ENCODE assay signal across 1 cellular context in genomic region chr2:42191285-42192009, GRCh38.
TF ChIP-seq lines count a peak whose summit lies in the region.

No MANE protein-coding gene starts in this region.

TF ChIP-seq in HepG2, 621 proteins besides CTCF, POLR2A, EP300 and RAD21 (continued from another document and continues in another):
- TF ChIP-seq, protein P1, sequence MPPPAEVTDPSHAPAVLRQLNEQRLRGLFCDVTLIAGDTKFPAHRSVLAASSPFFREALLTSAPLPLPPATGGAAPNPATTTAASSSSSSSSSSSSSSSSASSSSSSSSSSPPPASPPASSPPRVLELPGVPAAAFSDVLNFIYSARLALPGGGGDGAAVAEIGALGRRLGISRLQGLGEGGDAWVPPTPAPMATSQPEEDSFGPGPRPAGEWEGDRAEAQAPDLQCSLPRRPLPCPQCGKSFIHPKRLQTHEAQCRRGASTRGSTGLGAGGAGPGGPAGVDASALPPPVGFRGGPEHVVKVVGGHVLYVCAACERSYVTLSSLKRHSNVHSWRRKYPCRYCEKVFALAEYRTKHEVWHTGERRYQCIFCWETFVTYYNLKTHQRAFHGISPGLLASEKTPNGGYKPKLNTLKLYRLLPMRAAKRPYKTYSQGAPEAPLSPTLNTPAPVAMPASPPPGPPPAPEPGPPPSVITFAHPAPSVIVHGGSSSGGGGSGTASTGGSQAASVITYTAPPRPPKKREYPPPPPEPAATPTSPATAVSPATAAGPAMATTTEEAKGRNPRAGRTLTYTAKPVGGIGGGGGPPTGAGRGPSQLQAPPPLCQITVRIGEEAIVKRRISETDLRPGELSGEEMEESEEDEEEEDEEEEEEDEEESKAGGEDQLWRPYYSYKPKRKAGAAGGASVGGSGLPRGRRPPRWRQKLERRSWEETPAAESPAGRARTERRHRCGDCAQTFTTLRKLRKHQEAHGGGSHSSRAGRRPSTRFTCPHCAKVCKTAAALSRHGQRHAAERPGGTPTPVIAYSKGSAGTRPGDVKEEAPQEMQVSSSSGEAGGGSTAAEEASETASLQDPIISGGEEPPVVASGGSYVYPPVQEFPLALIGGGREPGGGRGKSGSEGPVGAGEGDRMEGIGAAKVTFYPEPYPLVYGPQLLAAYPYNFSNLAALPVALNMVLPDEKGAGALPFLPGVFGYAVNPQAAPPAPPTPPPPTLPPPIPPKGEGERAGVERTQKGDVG (CRISPR knock-in tag; IDR thresholded peaks at IDR 0.05; ENCODE audit: borderline replicate concordance), result no peak
- TF ChIP-seq RARG (CRISPR knock-in tag; IDR thresholded peaks at IDR 0.05; ENCODE audit: low read depth) (0 out of 2 replicates have a peak, but pooled peaks have one; percentile 43), ZNF275 (CRISPR knock-in tag; IDR thresholded peaks at IDR 0.05; ENCODE audit: borderline replicate concordance) (no peak), ZNF768 (CRISPR knock-in tag; IDR thresholded peaks at IDR 0.05) (no peak), NR2C2 (CRISPR knock-in tag; IDR thresholded peaks at IDR 0.05; ENCODE audit: borderline replicate concordance) (peak; percentile 70; the same call in 1 of the 2 replicates), GMEB1 (CRISPR knock-in tag; IDR thresholded peaks at IDR 0.05; ENCODE audit: borderline replicate concordance) (peak; percentile 55; the same call in 1 of the 2 replicates), ZNF678 (CRISPR knock-in tag; IDR thresholded peaks at IDR 0.05) (no peak), NPAS2 (CRISPR knock-in tag; IDR thresholded peaks at IDR 0.05; ENCODE audit: borderline replicate concordance) (no peak), SOX6 (IDR thresholded peaks at IDR 0.05) (no peak), SOX6 (CRISPR knock-in tag; IDR thresholded peaks at IDR 0.05) (peak; percentile 87), CC2D1A (CRISPR knock-in tag; IDR thresholded peaks at IDR 0.05) (no peak), ZSCAN9 (CRISPR knock-in tag; IDR thresholded peaks at IDR 0.05; ENCODE audit: borderline replicate concordance) (peak; percentile 93; the same call in 1 of the 2 replicates), GPBP1L1 (CRISPR knock-in tag; IDR thresholded peaks at IDR 0.05) (no peak), ZNF33A (CRISPR knock-in tag; IDR thresholded peaks at IDR 0.05; ENCODE audit: borderline replicate concordance) (no peak; the same call in 1 of the 2 replicates), THRA (CRISPR knock-in tag; IDR thresholded peaks at IDR 0.05; ENCODE audit: borderline replicate concordance) (peak; percentile 82; the same call in 1 of the 2 replicates), NFKB2 (CRISPR knock-in tag; IDR thresholded peaks at IDR 0.05; ENCODE audit: borderline replicate concordance) (no peak), ZNF34 (CRISPR knock-in tag; IDR thresholded peaks at IDR 0.05; ENCODE audit: borderline replicate concordance) (no peak), ZBTB20 (CRISPR knock-in tag; IDR thresholded peaks at IDR 0.05; ENCODE audit: borderline replicate concordance, low read depth) (peak; percentile 90), SMAD9 (CRISPR knock-in tag; IDR thresholded peaks at IDR 0.05) (no peak), ZNF773 (CRISPR knock-in tag; IDR thresholded peaks at IDR 0.05; ENCODE audit: borderline replicate concordance) (no peak), ZNF788 (CRISPR knock-in tag; IDR thresholded peaks at IDR 0.05; ENCODE audit: borderline replicate concordance) (no peak; the same call in 1 of the 2 replicates), SSRP1 (CRISPR knock-in tag; IDR thresholded peaks at IDR 0.05) (no peak), ZKSCAN5 (CRISPR knock-in tag; IDR thresholded peaks at IDR 0.05) (no peak)
- TF ChIP-seq, protein P2, sequence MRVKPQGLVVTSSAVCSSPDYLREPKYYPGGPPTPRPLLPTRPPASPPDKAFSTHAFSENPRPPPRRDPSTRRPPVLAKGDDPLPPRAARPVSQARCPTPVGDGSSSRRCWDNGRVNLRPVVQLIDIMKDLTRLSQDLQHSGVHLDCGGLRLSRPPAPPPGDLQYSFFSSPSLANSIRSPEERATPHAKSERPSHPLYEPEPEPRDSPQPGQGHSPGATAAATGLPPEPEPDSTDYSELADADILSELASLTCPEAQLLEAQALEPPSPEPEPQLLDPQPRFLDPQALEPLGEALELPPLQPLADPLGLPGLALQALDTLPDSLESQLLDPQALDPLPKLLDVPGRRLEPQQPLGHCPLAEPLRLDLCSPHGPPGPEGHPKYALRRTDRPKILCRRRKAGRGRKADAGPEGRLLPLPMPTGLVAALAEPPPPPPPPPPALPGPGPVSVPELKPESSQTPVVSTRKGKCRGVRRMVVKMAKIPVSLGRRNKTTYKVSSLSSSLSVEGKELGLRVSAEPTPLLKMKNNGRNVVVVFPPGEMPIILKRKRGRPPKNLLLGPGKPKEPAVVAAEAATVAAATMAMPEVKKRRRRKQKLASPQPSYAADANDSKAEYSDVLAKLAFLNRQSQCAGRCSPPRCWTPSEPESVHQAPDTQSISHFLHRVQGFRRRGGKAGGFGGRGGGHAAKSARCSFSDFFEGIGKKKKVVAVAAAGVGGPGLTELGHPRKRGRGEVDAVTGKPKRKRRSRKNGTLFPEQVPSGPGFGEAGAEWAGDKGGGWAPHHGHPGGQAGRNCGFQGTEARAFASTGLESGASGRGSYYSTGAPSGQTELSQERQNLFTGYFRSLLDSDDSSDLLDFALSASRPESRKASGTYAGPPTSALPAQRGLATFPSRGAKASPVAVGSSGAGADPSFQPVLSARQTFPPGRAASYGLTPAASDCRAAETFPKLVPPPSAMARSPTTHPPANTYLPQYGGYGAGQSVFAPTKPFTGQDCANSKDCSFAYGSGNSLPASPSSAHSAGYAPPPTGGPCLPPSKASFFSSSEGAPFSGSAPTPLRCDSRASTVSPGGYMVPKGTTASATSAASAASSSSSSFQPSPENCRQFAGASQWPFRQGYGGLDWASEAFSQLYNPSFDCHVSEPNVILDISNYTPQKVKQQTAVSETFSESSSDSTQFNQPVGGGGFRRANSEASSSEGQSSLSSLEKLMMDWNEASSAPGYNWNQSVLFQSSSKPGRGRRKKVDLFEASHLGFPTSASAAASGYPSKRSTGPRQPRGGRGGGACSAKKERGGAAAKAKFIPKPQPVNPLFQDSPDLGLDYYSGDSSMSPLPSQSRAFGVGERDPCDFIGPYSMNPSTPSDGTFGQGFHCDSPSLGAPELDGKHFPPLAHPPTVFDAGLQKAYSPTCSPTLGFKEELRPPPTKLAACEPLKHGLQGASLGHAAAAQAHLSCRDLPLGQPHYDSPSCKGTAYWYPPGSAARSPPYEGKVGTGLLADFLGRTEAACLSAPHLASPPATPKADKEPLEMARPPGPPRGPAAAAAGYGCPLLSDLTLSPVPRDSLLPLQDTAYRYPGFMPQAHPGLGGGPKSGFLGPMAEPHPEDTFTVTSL (CRISPR knock-in tag; IDR thresholded peaks at IDR 0.05; ENCODE audit: borderline replicate concordance), result peak; percentile 86; the same call in 1 of the 2 replicates
- TF ChIP-seq, protein P3, sequence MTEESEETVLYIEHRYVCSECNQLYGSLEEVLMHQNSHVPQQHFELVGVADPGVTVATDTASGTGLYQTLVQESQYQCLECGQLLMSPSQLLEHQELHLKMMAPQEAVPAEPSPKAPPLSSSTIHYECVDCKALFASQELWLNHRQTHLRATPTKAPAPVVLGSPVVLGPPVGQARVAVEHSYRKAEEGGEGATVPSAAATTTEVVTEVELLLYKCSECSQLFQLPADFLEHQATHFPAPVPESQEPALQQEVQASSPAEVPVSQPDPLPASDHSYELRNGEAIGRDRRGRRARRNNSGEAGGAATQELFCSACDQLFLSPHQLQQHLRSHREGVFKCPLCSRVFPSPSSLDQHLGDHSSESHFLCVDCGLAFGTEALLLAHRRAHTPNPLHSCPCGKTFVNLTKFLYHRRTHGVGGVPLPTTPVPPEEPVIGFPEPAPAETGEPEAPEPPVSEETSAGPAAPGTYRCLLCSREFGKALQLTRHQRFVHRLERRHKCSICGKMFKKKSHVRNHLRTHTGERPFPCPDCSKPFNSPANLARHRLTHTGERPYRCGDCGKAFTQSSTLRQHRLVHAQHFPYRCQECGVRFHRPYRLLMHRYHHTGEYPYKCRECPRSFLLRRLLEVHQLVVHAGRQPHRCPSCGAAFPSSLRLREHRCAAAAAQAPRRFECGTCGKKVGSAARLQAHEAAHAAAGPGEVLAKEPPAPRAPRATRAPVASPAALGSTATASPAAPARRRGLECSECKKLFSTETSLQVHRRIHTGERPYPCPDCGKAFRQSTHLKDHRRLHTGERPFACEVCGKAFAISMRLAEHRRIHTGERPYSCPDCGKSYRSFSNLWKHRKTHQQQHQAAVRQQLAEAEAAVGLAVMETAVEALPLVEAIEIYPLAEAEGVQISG (CRISPR knock-in tag; IDR thresholded peaks at IDR 0.05), result no peak
- TF ChIP-seq, protein P4, sequence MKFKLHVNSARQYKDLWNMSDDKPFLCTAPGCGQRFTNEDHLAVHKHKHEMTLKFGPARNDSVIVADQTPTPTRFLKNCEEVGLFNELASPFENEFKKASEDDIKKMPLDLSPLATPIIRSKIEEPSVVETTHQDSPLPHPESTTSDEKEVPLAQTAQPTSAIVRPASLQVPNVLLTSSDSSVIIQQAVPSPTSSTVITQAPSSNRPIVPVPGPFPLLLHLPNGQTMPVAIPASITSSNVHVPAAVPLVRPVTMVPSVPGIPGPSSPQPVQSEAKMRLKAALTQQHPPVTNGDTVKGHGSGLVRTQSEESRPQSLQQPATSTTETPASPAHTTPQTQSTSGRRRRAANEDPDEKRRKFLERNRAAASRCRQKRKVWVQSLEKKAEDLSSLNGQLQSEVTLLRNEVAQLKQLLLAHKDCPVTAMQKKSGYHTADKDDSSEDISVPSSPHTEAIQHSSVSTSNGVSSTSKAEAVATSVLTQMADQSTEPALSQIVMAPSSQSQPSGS (CRISPR knock-in tag; IDR thresholded peaks at IDR 0.05), result peak; percentile 80; the same call in 1 of the 2 replicates
- TF ChIP-seq, protein P5, sequence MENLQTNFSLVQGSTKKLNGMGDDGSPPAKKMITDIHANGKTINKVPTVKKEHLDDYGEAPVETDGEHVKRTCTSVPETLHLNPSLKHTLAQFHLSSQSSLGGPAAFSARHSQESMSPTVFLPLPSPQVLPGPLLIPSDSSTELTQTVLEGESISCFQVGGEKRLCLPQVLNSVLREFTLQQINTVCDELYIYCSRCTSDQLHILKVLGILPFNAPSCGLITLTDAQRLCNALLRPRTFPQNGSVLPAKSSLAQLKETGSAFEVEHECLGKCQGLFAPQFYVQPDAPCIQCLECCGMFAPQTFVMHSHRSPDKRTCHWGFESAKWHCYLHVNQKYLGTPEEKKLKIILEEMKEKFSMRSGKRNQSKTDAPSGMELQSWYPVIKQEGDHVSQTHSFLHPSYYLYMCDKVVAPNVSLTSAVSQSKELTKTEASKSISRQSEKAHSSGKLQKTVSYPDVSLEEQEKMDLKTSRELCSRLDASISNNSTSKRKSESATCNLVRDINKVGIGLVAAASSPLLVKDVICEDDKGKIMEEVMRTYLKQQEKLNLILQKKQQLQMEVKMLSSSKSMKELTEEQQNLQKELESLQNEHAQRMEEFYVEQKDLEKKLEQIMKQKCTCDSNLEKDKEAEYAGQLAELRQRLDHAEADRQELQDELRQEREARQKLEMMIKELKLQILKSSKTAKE (CRISPR knock-in tag; IDR thresholded peaks at IDR 0.05; ENCODE audit: borderline replicate concordance), result peak; percentile 53; the same call in 1 of the 2 replicates
